ENCODE assay signal across 1 cellular context in genomic region chr18:35290070-35290735, GRCh38.
TF ChIP-seq lines count a peak whose summit lies in the region.

ZSCAN30 (minus strand) TSS chr18:35290229; CDS start chr18:35264352, 25,877 bp downstream.

TF ChIP-seq in K562, 482 proteins besides CTCF, POLR2A, EP300 and RAD21 (continued from another document and continues in another):
- TF ChIP-seq ZBTB34 (CRISPR knock-in tag; IDR thresholded peaks at IDR 0.05) (no peak), KDM4B (IDR thresholded peaks at IDR 0.05; ENCODE audit: borderline replicate concordance in 2 of 2, low read depth in 1 of 2) (peak in 1 of 2 experiments; percentile 47; a peak in 1 of 4 replicates), PYGO2 (tag; IDR thresholded peaks at IDR 0.05) (0 out of 2 replicates have a peak, but pooled peaks have one; percentile 60), FOXO4 (CRISPR knock-in tag; IDR thresholded peaks at IDR 0.05) (no peak), ETV6 (IDR thresholded peaks at IDR 0.05; ENCODE audit: borderline replicate concordance in 1 of 2, low read depth in 2 of 2, low read length in 1 of 2) (no peak), ETV6 (CRISPR knock-in tag; IDR thresholded peaks at IDR 0.05; ENCODE audit: borderline replicate concordance) (no peak), ZNF449 (CRISPR knock-in tag; IDR thresholded peaks at IDR 0.05) (no peak), GATAD2B (IDR thresholded peaks at IDR 0.05; ENCODE audit: borderline replicate concordance) (peak; percentile 72; the same call in 1 of the 2 replicates), IRF1 (CRISPR knock-in tag; IDR thresholded peaks at IDR 0.05; ENCODE audit: borderline replicate concordance) (no peak), CTCFL (IDR thresholded peaks at IDR 0.05; ENCODE audit: borderline replicate concordance, insufficient read depth, low read depth, low read length, poor library complexity, severe bottlenecking) (no peak), NKRF (IDR thresholded peaks at IDR 0.05; ENCODE audit: borderline replicate concordance) (peak; percentile 35; the same call in 1 of the 2 replicates), SNRNP70 (optimal IDR thresholded peaks at IDR 0.05; ENCODE audit: low read depth, low read length) (no peak), DACH1 (IDR thresholded peaks at IDR 0.05; ENCODE audit: partially characterized antibody) (no peak), ZNF561 (CRISPR knock-in tag; conservative IDR thresholded peaks at IDR 0.05) (no peak), TFAP4 (CRISPR knock-in tag; IDR thresholded peaks at IDR 0.05; ENCODE audit: borderline replicate concordance) (peak; percentile 90), ZNF695 (CRISPR knock-in tag; IDR thresholded peaks at IDR 0.05) (no peak), ZNF583 (CRISPR knock-in tag; IDR thresholded peaks at IDR 0.05) (no peak), SMARCA4 (IDR thresholded peaks at IDR 0.05) (no peak), CREB5 (CRISPR knock-in tag; IDR thresholded peaks at IDR 0.05) (no peak), TAF7 (tag; IDR thresholded peaks at IDR 0.05) (peak; percentile 91; the same call in 1 of the 2 replicates), BMI1 (IDR thresholded peaks at IDR 0.05; ENCODE audit: low read length) (no peak), ATF6 (CRISPR knock-in tag; IDR thresholded peaks at IDR 0.05) (no peak), DDX20 (tag; IDR thresholded peaks at IDR 0.05; ENCODE audit: low read depth) (no peak), CEBPZ (IDR thresholded peaks at IDR 0.05; ENCODE audit: borderline replicate concordance, low read depth, low read length) (0 out of 2 replicates have a peak, but pooled peaks have one; percentile 12), NR2C2 (CRISPR knock-in tag; IDR thresholded peaks at IDR 0.05) (0 out of 2 replicates have a peak, but pooled peaks have one; percentile 67), NR2C2 (tag; IDR thresholded peaks at IDR 0.05) (peak; percentile 95), ZFX (CRISPR knock-in tag; IDR thresholded peaks at IDR 0.05) (peak; percentile 99), GTF2E2 (tag; IDR thresholded peaks at IDR 0.05) (peak; percentile 34; the same call in 1 of the 2 replicates), ZHX1 (conservative IDR thresholded peaks at IDR 0.05; ENCODE audit: low read length) (peak; percentile 77; the same call in 1 of the 2 replicates), RB1 (IDR thresholded peaks at IDR 0.05; ENCODE audit: low read depth) (peak; percentile 62; the same call in 1 of the 2 replicates), CEBPB (tag; IDR thresholded peaks at IDR 0.05) (no peak)
